9 cellular contexts compared by ENCODE assay signal in genomic region chr17:74960739-74961342, GRCh38. TPM values are rescaled to one million over a fixed set of nuclear protein-coding genes. Genes with fewer than 3 reads are reported as not detected.
A peak's percentile ranks its signal among the peaks of the same experiment; 100 is the strongest.
DNase-seq lines count a peak whose midpoint lies in the region; ATAC-seq and TF ChIP-seq lines count a peak whose summit lies in the region.
"Had no signal": no experiment of that assay in that cellular context is flagged by ENCODE, and none has a peak within 500 bp of the region (broad histone marks: within the 10 kb centered on the region; RNA-seq: fewer than 3 reads in every experiment).

No MANE protein-coding gene starts in this region.

- H3K9me3 ChIP-seq in transverse colon, result no peaks in the 10 kb centered on the region

- intact Hi-C loops in transverse colon (cut with DNase I; ENCODE audit: low total_unique reads), result loop anchor here (10.0 kb wide), 1 partner anchor 54 kb away; the partner anchor contains the start of gene MRPL58

- H3K36me3 ChIP-seq in transverse colon, result no peaks in the 10 kb centered on the region

- TF ChIP-seq EP300 in transverse colon (IDR thresholded peaks at IDR 0.05; ENCODE audit: low read depth), result no peak

- in situ Hi-C loops in transverse colon (cut with MboI; ENCODE audit: low pct_ligation_motif_present in 1 of 4, low pct_unique_long_range_greater_than_20kb in 1 of 4, low sequenced_read_pairs in 3 of 4), result loop anchor here in 1 of 4 donors (25.0 kb wide), 1 partner anchor 226 kb away; the partner anchor contains the start of gene SUMO2

- 42 to 100% methylated on average over 2 to 17 of the region's 17 CpGs for WGBS in transverse colon (ENCODE audit: low coverage in 1 of 2), 2 donors

- H3K4me1 ChIP-seq in transverse colon, result peaks cover 0 to 5% (median 2%) of the 10 kb centered on the region in 4 donors

- ATAC-seq in GM18498 (IDR thresholded peaks at IDR 0.05; ENCODE audit: unreplicated experiment), result no peak
- ATAC-seq in HG03025 (IDR thresholded peaks at IDR 0.05; ENCODE audit: low FRiP score, unreplicated experiment), result no peak

- no peak overlapping the region for H3K4me3 ChIP-seq in transverse colon

- no peak for TF ChIP-seq POLR2A in transverse colon (IDR thresholded peaks at IDR 0.05)

- H3K27me3 ChIP-seq in transverse colon, result no peaks in the 10 kb centered on the region

- DNase-seq in activated CD4-positive, CD25-positive, alpha-beta regulatory T cell treated with anti-CD3 and anti-CD28 coated beads, Interleukin-2, amount 50 U/mL, for 16 hours (ENCODE audit: low read depth, low spot score), result peak; percentile 15
- DNase-seq in activated CD4-positive, CD25-positive, alpha-beta regulatory T cell treated with anti-CD3 and anti-CD28 coated beads, Interleukin-2, amount 50 U/mL, for 72 hours, result no peak
- peak; percentile 67 for DNase-seq in NOMO-1 treated with DMSO at 0.1 percent for 48 hours (lab: John Stamatoyannopoulos, UW; ENCODE audit: unreplicated experiment)
- DNase-seq in activated T-cell treated with anti-CD3 and anti-CD28 coated beads, Interleukin-2, amount 50 U/mL, for 48 hours, result peak; percentile 58 to 67
- DNase-seq in islet precursor cell, result peak; percentile 92
- DNase-seq in transverse colon, result peak; percentile 57

- TF ChIP-seq CTCF in transverse colon (IDR thresholded peaks at IDR 0.05), result peak in 2 of 5 experiments; percentile 50 to 69

- H3K27ac ChIP-seq in transverse colon, result no peak overlapping the region
- H3K27ac ChIP-seq: C4-2B had no signal

RNA-seq across cellular contexts. Expression of gene HID1, which starts 11.7 kb away (rescaled TPM):
- total RNA-seq in transverse colon, result 100 to 1,000 TPM in 1 of 4 donors, 10 to 100 TPM in 3; 30.2 to 221 (median 50.7) TPM

RNA-seq across cellular contexts. Expression of gene OTOP3, which starts 25.1 kb away (rescaled TPM):
- 1 to 10 TPM in 2 of 4 donors, not detected in 2; 1.6 to 3.8 TPM for total RNA-seq in transverse colon

RNA-seq across cellular contexts. Expression of gene CDR2L, which starts 26.6 kb away (rescaled TPM):
- 1 to 10 TPM; 2.0 to 5.6 (median 3.6) TPM for total RNA-seq in transverse colon

RNA-seq across cellular contexts. Expression of gene OTOP2, which starts 36.8 kb away (rescaled TPM):
- total RNA-seq in transverse colon, result 10 to 100 TPM in 3 of 4 donors, 1 to 10 TPM in 1; 3.4 to 99.1 (median 62.6) TPM

RNA-seq across cellular contexts. Expression of gene USH1G, which starts 37.8 kb away (rescaled TPM):
- under 1 TPM in 2 of 4 donors, not detected in 2; 0.27 to 0.32 TPM for total RNA-seq in transverse colon
